In genomic region chr21:45543710-45544448, GRCh38 we compare ENCODE assay signal across 12 cellular contexts. TPM values are rescaled to one million over a fixed set of nuclear protein-coding genes. Genes with fewer than 3 reads are reported as not detected.
A peak's percentile ranks its signal among the peaks of the same experiment; 100 is the strongest.
DNase-seq lines count a peak whose midpoint lies in the region; ATAC-seq and TF ChIP-seq lines count a peak whose summit lies in the region.
"Had no signal": no experiment of that assay in that cellular context is flagged by ENCODE, and none has a peak within 500 bp of the region (broad histone marks: within the 10 kb centered on the region; RNA-seq: fewer than 3 reads in every experiment).

No MANE protein-coding gene starts in this region.

- peaks cover 23% of the 10 kb centered on the region for H3K4me1 Mint-ChIP-seq in activated T-cell treated with anti-CD3 and anti-CD28 coated beads, Interleukin-2, amount 50 U/mL, for 24 hours (ENCODE audit: low read depth)

- peak overlapping the region; percentile 63 for H3K27ac Mint-ChIP-seq in activated T-cell treated with anti-CD3 and anti-CD28 coated beads, Interleukin-2, amount 50 U/mL, for 24 hours

- H3K9ac ChIP-seq in SK-N-SH = no peak overlapping the region
- H3K9ac ChIP-seq: KMS-11 had no signal

- H3K36me3 ChIP-seq in SK-N-SH (replicated peaks in 1 of 2; ENCODE audit: control insufficient read depth in 1 of 2, insufficient read depth in 2 of 2, low read length in 1 of 2) = peaks cover 0 to 1% of the 10 kb centered on the region in 2 experiments
- H3K36me3 ChIP-seq: left lung had no signal

- DNase-seq in SK-N-SH (peak; percentile 41), iPS-NIHi7 (ENCODE audit: extremely low spot score) (peak; percentile 16), NCI-H1417 treated with DMSO at 0.1 percent for 48 hours (lab: John Stamatoyannopoulos, UW) (no peak), UCSD-AML1 (lab: John Stamatoyannopoulos, UW; ENCODE audit: unreplicated experiment) (no peak)
- no peak for DNase-seq in activated T-cell treated with anti-CD3 and anti-CD28 coated beads, Interleukin-2, amount 50 U/mL, for 24 hours
- DNase-seq in stimulated activated naive CD8-positive, alpha-beta T cell treated with anti-CD3 and anti-CD28 coated beads, Interleukin-15, Interleukin-2, amounts not matched to agents 100 U/mL and 50 U/mL, for 24 hours = peak; percentile 4

- H3K9me2 ChIP-seq in SK-N-SH = no peaks in the 10 kb centered on the region

- H3K36me3 Mint-ChIP-seq in activated T-cell treated with anti-CD3 and anti-CD28 coated beads, Interleukin-2, amount 50 U/mL, for 24 hours (ENCODE audit: low read depth) = peaks cover 28% of the 10 kb centered on the region

- no peak overlapping the region for H2AFZ ChIP-seq in SK-N-SH (ENCODE audit: low read depth)

- no peak for ATAC-seq in SK-N-SH treated with all-trans-retinoic acid at 6 μM for 48 hours
- ATAC-seq in stimulated activated naive CD8-positive, alpha-beta T cell treated with anti-CD3 and anti-CD28 coated beads, Interleukin-15, Interleukin-2, amounts not matched to agents 100 U/mL and 50 U/mL, for 24 hours = no peak
- ATAC-seq in HG03280 (IDR thresholded peaks at IDR 0.05; ENCODE audit: unreplicated experiment) = no peak
- ATAC-seq: A549, esophagus mucosa had no signal

- H3K4me1 ChIP-seq in SK-N-SH (ENCODE audit: control insufficient read depth in 1 of 2, insufficient read depth in 2 of 2, low read depth in 1 of 2, low read length in 1 of 2) = peaks cover 0 to 33% of the 10 kb centered on the region in 2 experiments; a peak in 1 of 4 replicates

- H3K9me3 ChIP-seq in SK-N-SH = no peaks in the 10 kb centered on the region
- H3K9me3 ChIP-seq: A549, left lung had no signal

- no peaks in the 10 kb centered on the region for H3F3A ChIP-seq in SK-N-SH (replicated peaks; ENCODE audit: insufficient read depth)

- no peak overlapping the region for H3K27ac ChIP-seq in SK-N-SH (ENCODE audit: low read depth in 2 of 2, low read length in 1 of 2)
- H3K27ac ChIP-seq: KMS-11 had no signal

- POLR2A ChIA-PET in SK-N-SH (lab: Yijun Ruan, JAX) = no interaction called here

- TF ChIP-seq RAD21 in SK-N-SH (IDR thresholded peaks at IDR 0.05; ENCODE audit: low read length) = no peak

- no peaks in the 10 kb centered on the region for H4K20me1 ChIP-seq in SK-N-SH (ENCODE audit: insufficient read depth)

- peak overlapping the region; percentile 61 for H3K4me3 Mint-ChIP-seq in activated T-cell treated with anti-CD3 and anti-CD28 coated beads, Interleukin-2, amount 50 U/mL, for 24 hours

- peaks cover 21% of the 10 kb centered on the region; the same call in 1 of the 2 replicates for H3K79me2 ChIP-seq in SK-N-SH (ENCODE audit: insufficient read depth)

- H3K4me3 ChIP-seq in SK-N-SH (ENCODE audit: low read depth in 2 of 2, low read length in 1 of 2) = no peak overlapping the region
- H3K4me3 ChIP-seq: A549 had no signal

- no peaks in the 10 kb centered on the region for H3K27me3 ChIP-seq in SK-N-SH (ENCODE audit: insufficient read depth)
- H3K27me3 ChIP-seq: left lung had no signal

- no peak overlapping the region for H3K4me2 ChIP-seq in SK-N-SH

- TF ChIP-seq CTCF in SK-N-SH (IDR thresholded peaks at IDR 0.05) = no peak

- TF ChIP-seq EP300 in SK-N-SH (IDR thresholded peaks at IDR 0.05; ENCODE audit: borderline replicate concordance in 1 of 2, low read depth in 1 of 2, low read length in 1 of 2) = no peak

- H3K27me3 Mint-ChIP-seq in activated T-cell treated with anti-CD3 and anti-CD28 coated beads, Interleukin-2, amount 50 U/mL, for 24 hours = no peaks in the 10 kb centered on the region

- CTCF ChIA-PET in SK-N-SH (lab: Yijun Ruan, JAX) = interaction anchor here (0.7 to 1.9 kb wide), 4 partner anchors 12 to 277 kb away, joined by 3 to 13 read pairs (median 4); no protein-coding TSS in a partner anchor

- H3K9me3 Mint-ChIP-seq in activated T-cell treated with anti-CD3 and anti-CD28 coated beads, Interleukin-2, amount 50 U/mL, for 24 hours = no peaks in the 10 kb centered on the region

- WGBS in SK-N-SH (ENCODE audit: low lambda C conversion rate) = 86% methylated on average over 10 of the region's 23 CpGs

TF ChIP-seq in SK-N-SH, 30 proteins besides CTCF, POLR2A, EP300 and RAD21:
- TF ChIP-seq FOXJ3 (CRISPR knock-in tag; IDR thresholded peaks at IDR 0.05) = no peak
- no peak for TF ChIP-seq FOXM1 (IDR thresholded peaks at IDR 0.05; ENCODE audit: low read depth)
- no peak for TF ChIP-seq SMC3 (IDR thresholded peaks at IDR 0.05; ENCODE audit: low read depth, low read length)

TF ChIP-seq in SK-N-SH treated with all-trans-retinoic acid at 6 μM for 48 hours, 23 proteins besides CTCF, POLR2A, EP300 and RAD21 (continues in another document):
- TF ChIP-seq PPARA (CRISPR knock-in tag; IDR thresholded peaks at IDR 0.05; ENCODE audit: borderline replicate concordance) (no peak), TCF4 (CRISPR knock-in tag; IDR thresholded peaks at IDR 0.05; ENCODE audit: borderline replicate concordance) (no peak), CSDC2 (CRISPR knock-in tag; IDR thresholded peaks at IDR 0.05) (no peak), GLIS3 (CRISPR knock-in tag; IDR thresholded peaks at IDR 0.05) (no peak), OSR1 (CRISPR knock-in tag; IDR thresholded peaks at IDR 0.05) (no peak), SNAI2 (CRISPR knock-in tag; IDR thresholded peaks at IDR 0.05) (no peak), ZFP3 (CRISPR knock-in tag; IDR thresholded peaks at IDR 0.05) (no peak), RARB (CRISPR knock-in tag; IDR thresholded peaks at IDR 0.05) (no peak), ZFP30 (CRISPR knock-in tag; IDR thresholded peaks at IDR 0.05) (no peak), CSRNP3 (CRISPR knock-in tag; IDR thresholded peaks at IDR 0.05) (no peak), BACH2 (CRISPR knock-in tag; IDR thresholded peaks at IDR 0.05; ENCODE audit: borderline replicate concordance) (no peak), ARNTL (CRISPR knock-in tag; IDR thresholded peaks at IDR 0.05; ENCODE audit: borderline replicate concordance, low read depth) (no peak), CREB5 (CRISPR knock-in tag; IDR thresholded peaks at IDR 0.05; ENCODE audit: low read depth) (no peak), PATZ1 (CRISPR knock-in tag; IDR thresholded peaks at IDR 0.05; ENCODE audit: borderline replicate concordance) (no peak), ESRRG (CRISPR knock-in tag; IDR thresholded peaks at IDR 0.05) (no peak)

RNA-seq across cellular contexts. Expression of gene SLC19A1, which starts 1.6 kb away (rescaled TPM):
- 13.0 and 15.0 TPM in 2 replicates for polyA plus RNA-seq in SK-N-SH (2012; rRNA removed)
- polyA plus RNA-seq in SK-N-SH (2012; cell fraction: cytosol; rRNA removed) = 4.5 and 8.6 TPM in 2 replicates
- 21.6 and 27.3 TPM in 2 replicates for polyA plus RNA-seq in SK-N-SH (2012; cell fraction: nucleus; rRNA removed)

Comparison
In these comparisons a context has a peak if more than half of its experiments do, and no peak if none do; other contexts are left out.
1. DNase-seq: peak in SK-N-SH (single experiment), iPS-NIHi7 (single experiment) and stimulated activated naive CD8-positive, alpha-beta T cell treated with anti-CD3 and anti-CD28 coated beads, Interleukin-15, Interleukin-2, amounts not matched to agents 100 U/mL and 50 U/mL, for 24 hours (single experiment); none in activated T-cell treated with anti-CD3 and anti-CD28 coated beads, Interleukin-2, amount 50 U/mL, for 24 hours (single experiment), NCI-H1417 treated with DMSO at 0.1 percent for 48 hours (single experiment) and UCSD-AML1 (single experiment).